8 cellular contexts compared by ENCODE assay signal in the genomic region with DNA sequence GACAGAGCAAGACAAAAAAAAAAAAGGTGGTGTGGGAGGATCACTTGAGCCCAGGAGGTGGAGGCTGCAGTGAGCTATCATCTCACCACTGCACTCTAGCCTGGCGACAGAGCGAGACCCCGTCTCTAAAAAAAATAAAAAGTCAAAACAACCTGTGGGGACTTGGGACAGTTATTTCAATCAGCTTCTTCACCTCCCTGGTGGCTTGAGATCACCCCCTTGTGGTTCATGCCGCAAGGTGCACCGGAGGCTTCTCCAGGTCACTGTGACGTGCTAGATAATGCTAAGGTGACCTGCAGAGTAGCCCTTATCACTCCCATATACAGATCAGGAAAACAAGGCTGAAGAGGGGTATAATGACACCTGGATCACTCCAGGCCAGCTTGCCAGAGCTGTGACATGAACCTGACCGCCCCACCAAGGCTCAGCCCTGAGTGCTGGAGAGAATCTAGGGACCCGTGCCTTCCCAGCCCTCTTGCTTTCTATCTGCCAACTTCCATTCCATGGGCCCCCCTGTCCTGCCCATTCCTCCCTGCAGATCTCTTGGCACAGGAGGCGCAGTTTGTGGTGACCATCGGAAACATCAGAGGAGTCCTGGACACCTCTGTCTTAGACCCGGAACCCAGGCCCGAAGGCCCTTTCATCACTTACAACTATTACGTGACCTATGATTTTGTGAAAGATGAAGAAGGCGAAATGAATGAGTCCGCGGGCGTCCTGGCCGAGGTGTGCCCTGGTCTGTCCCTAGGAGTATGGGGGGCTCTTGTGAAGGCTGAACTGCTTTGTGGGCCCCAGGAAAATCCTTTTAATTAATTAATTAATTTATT. TPM values are rescaled to one million over a fixed set of nuclear protein-coding genes. Genes with fewer than 3 reads are reported as not detected.
DNase-seq lines count a peak whose midpoint lies in the region; ATAC-seq and TF ChIP-seq lines count a peak whose summit lies in the region.

No MANE protein-coding gene starts in this region.

- H3K4me3 ChIP-seq in WERI-Rb-1 (ENCODE audit: low read depth, low read length) = no peak overlapping the region
- no peak overlapping the region for H3K4me3 ChIP-seq in liver (ENCODE audit: low read depth in 1 of 3, low read length in 3 of 3)

- peaks cover 0 to under 1% (median under 1%) of the 10 kb centered on the region in 4 donors for H3K4me1 ChIP-seq in liver (ENCODE audit: control insufficient read depth in 4 of 4, insufficient read depth in 4 of 4, low read length in 3 of 4)

- TF ChIP-seq CTCF in WERI-Rb-1 (IDR thresholded peaks at IDR 0.05; ENCODE audit: low read depth, low read length) (peak; percentile 86), liver (IDR thresholded peaks at IDR 0.05; ENCODE audit: low read depth, low read length, missing input control) (peak; percentile 94), omental fat pad (IDR thresholded peaks at IDR 0.05) (no peak)

- DNase-seq in activated CD4-positive, alpha-beta T cell treated with anti-CD3 and anti-CD28 coated beads for 24 hours (ENCODE audit: low read depth in 2 of 2) = peak; percentile 50 to 64
- DNase-seq in activated CD4-positive, alpha-beta T cell treated with anti-CD3 and anti-CD28 coated beads for 1 hour = no peak
- DNase-seq in NCI-H187 (lab: John Stamatoyannopoulos, UW) (peak; percentile 14 to 50), WERI-Rb-1 (peak; percentile 82), omental fat pad (ENCODE audit: low spot score) (no peak)
- peak; percentile 47 for DNase-seq in central memory CD4-positive, alpha-beta T cell
- peak; percentile 54 for DNase-seq in stimulated activated CD8-positive, alpha-beta memory T cell treated with anti-CD3 and anti-CD28 coated beads, Interleukin-4, amount 100 ng/mL, for 24 hours (ENCODE audit: low read depth)

- 62% methylated on average over 18 of the region's 18 CpGs for WGBS in liver

- H3K36me3 ChIP-seq in WERI-Rb-1 (no peaks in the 10 kb centered on the region), liver (ENCODE audit: control insufficient read depth in 4 of 4, insufficient read depth in 3 of 4, low read depth in 1 of 4, low read length in 3 of 4) (no peaks in the 10 kb centered on the region)

- H3K27me3 ChIP-seq in WERI-Rb-1 (ENCODE audit: insufficient read depth, low read depth, severe bottlenecking) (no peaks in the 10 kb centered on the region), liver (ENCODE audit: control insufficient read depth in 4 of 4, insufficient read depth in 4 of 4, low read length in 3 of 4) (no peaks in the 10 kb centered on the region)

- H3K9ac ChIP-seq in liver (ENCODE audit: low read depth in 1 of 2, low read length in 2 of 2) = no peak overlapping the region

- H3K9me3 ChIP-seq in WERI-Rb-1 (ENCODE audit: severe bottlenecking) (peaks cover 5% of the 10 kb centered on the region), liver (ENCODE audit: control insufficient read depth in 4 of 4, low read length in 3 of 4) (no peaks in the 10 kb centered on the region)

- peak; percentile 93 to 95 for TF ChIP-seq RAD21 in liver (IDR thresholded peaks at IDR 0.05)

- ATAC-seq in omental fat pad (ENCODE audit: low FRiP score) = no peak

- no peak overlapping the region for H3K27ac ChIP-seq in WERI-Rb-1
- H3K27ac ChIP-seq in liver (ENCODE audit: low read depth in 1 of 2, low read length in 2 of 2) = no peak overlapping the region

TF ChIP-seq in liver, 16 proteins besides CTCF, POLR2A, EP300 and RAD21:
- no peak for TF ChIP-seq FOXA1 (IDR thresholded peaks at IDR 0.05)
- TF ChIP-seq RXRA (IDR thresholded peaks at IDR 0.05) = peak; percentile 23 to 53

RNA-seq across cellular contexts. Expression of a gene that starts 8.1 kb away (rescaled TPM):
- total RNA-seq in liver = under 1 TPM in 1 of 2 donors, not detected in 1; 0.67 TPM
- polyA plus RNA-seq in liver = under 1 TPM; 0.03 to 0.13 TPM
- total RNA-seq in omental fat pad = 1 to 10 TPM in 2 of 4 donors, under 1 TPM in 1, not detected in 1; 0.84 to 1.6 (median 1.1) TPM

RNA-seq across cellular contexts. Expression of a gene that starts 12.5 kb away (rescaled TPM):
- total RNA-seq in liver (not detected), omental fat pad (under 1 TPM in 2 of 4 donors, not detected in 2; 0.24 to 0.37 TPM)
- polyA plus RNA-seq in liver = under 1 TPM; 0.14 to 0.43 TPM

RNA-seq across cellular contexts. Expression of a gene that starts 17.0 kb away (rescaled TPM):
- total RNA-seq in liver (not detected), omental fat pad (not detected)
- polyA plus RNA-seq in liver = not detected

RNA-seq across cellular contexts. Expression of a gene that starts 34.8 kb away (rescaled TPM):
- total RNA-seq in liver (10 to 100 TPM; 20.4 to 27.4 TPM), omental fat pad (10 to 100 TPM; 40.7 to 54.3 (median 48.7) TPM)
- polyA plus RNA-seq in liver = 10 to 100 TPM; 29.5 to 34.4 TPM

Comparison
In these comparisons a context has a peak if more than half of its experiments do, and no peak if none do; other contexts are left out.
1. DNase-seq: peak in activated CD4-positive, alpha-beta T cell treated with anti-CD3 and anti-CD28 coated beads for 24 hours (2 of 2), NCI-H187 (2 of 2), WERI-Rb-1 (single experiment), central memory CD4-positive, alpha-beta T cell (single experiment) and stimulated activated CD8-positive, alpha-beta memory T cell treated with anti-CD3 and anti-CD28 coated beads, Interleukin-4, amount 100 ng/mL, for 24 hours (single experiment); none in activated CD4-positive, alpha-beta T cell treated with anti-CD3 and anti-CD28 coated beads for 1 hour (single experiment) and omental fat pad (single experiment).
2. CTCF ChIP-seq: peak in WERI-Rb-1 (single experiment) and liver (single experiment); none in omental fat pad (0 of 3).